ENCODE assay signal across 20 cellular contexts in genomic region chrY:8125907-8126571, GRCh38.
"Had no signal": no experiment of that assay in that cellular context is flagged by ENCODE, and none has a peak within 500 bp of the region (broad histone marks: within the 10 kb centered on the region; RNA-seq: fewer than 3 reads in every experiment).

No MANE protein-coding gene starts in this region.

- H3K9me3 ChIP-seq: esophagus muscularis mucosa, heart left ventricle, left lung had no signal

- H3K9me3 Mint-ChIP-seq: activated naive CD8-positive, alpha-beta T cell treated with anti-CD3 and anti-CD28 coated beads, Interleukin-2, amount 50 U/mL, for 24 hours; memory B cell; nephron progenitor cell; stimulated activated naive CD8-positive, alpha-beta T cell treated with anti-CD3 and anti-CD28 coated beads, Interleukin-15, amount 100 ng/mL, for 72 hours; T-helper 1 cell treated with Interleukin-12 subunit alpha and Interleukin-12 subunit beta and Interleukin-4 antibody, amounts not matched to agents 30 μg/mL and 1 μg/mL, for 36 hours; WTC11 had no signal

- H3K27ac Mint-ChIP-seq: activated CD8-positive, alpha-beta T cell treated with anti-CD3 and anti-CD28 coated beads, Interleukin-2, amount 10 ng/mL, durations not matched to agents 7 days and 5 days; activated naive CD8-positive, alpha-beta T cell treated with anti-CD3 and anti-CD28 coated beads, Interleukin-2, amount 50 U/mL, for 24 hours; effector memory CD8-positive, alpha-beta T cell; memory B cell; nephron progenitor cell; stimulated activated naive CD8-positive, alpha-beta T cell treated with anti-CD3 and anti-CD28 coated beads, Interleukin-15, amount 100 ng/mL, for 72 hours; T-helper 1 cell treated with Interleukin-12 subunit alpha and Interleukin-12 subunit beta and Interleukin-4 antibody, amounts not matched to agents 30 μg/mL and 1 μg/mL, for 36 hours; WTC11 had no signal

- H3K4me3 ChIP-seq: esophagus muscularis mucosa, heart left ventricle, left lung had no signal

- H3K27me3 ChIP-seq: esophagus muscularis mucosa, heart left ventricle, left lung had no signal

- H3K4me3 Mint-ChIP-seq: activated CD8-positive, alpha-beta T cell treated with anti-CD3 and anti-CD28 coated beads, Interleukin-2, amount 10 ng/mL, durations not matched to agents 7 days and 5 days; activated naive CD8-positive, alpha-beta T cell treated with anti-CD3 and anti-CD28 coated beads, Interleukin-2, amount 50 U/mL, for 24 hours; effector memory CD8-positive, alpha-beta T cell; memory B cell; nephron progenitor cell; stimulated activated naive CD8-positive, alpha-beta T cell treated with anti-CD3 and anti-CD28 coated beads, Interleukin-15, amount 100 ng/mL, for 72 hours; T-helper 1 cell treated with Interleukin-12 subunit alpha and Interleukin-12 subunit beta and Interleukin-4 antibody, amounts not matched to agents 30 μg/mL and 1 μg/mL, for 36 hours; WTC11 had no signal

- DNase-seq: activated CD4-positive, alpha-beta T cell treated with anti-CD3 and anti-CD28 coated beads for 48 hours; activated CD8-positive, alpha-beta T cell treated with anti-CD3 and anti-CD28 coated beads, Interleukin-2, amount 10 ng/mL, durations not matched to agents 7 days and 5 days; activated naive CD4-positive, alpha-beta T cell treated with Interleukin-2 at 50 U/mL for 16 hours; activated naive CD8-positive, alpha-beta T cell treated with anti-CD3 and anti-CD28 coated beads, Interleukin-2, amount 50 U/mL, for 24 hours; central memory CD4-positive, alpha-beta T cell; cortex of kidney; effector memory CD8-positive, alpha-beta T cell; foreskin melanocyte; heart left ventricle; islet precursor cell; left lung; nephron progenitor cell; stimulated activated CD4-positive, alpha-beta T cell treated with anti-CD3 and anti-CD28 coated beads, Interleukin-15, amount 100 ng/mL, for 24 hours; stimulated activated CD4-positive, alpha-beta T cell treated with anti-CD3 and anti-CD28 coated beads, Interleukin-4, amount 100 ng/mL, for 4 hours; stimulated activated naive CD8-positive, alpha-beta T cell treated with anti-CD3 and anti-CD28 coated beads, Interleukin-15, amount 100 ng/mL, for 72 hours had no signal

- H3K27me3 Mint-ChIP-seq: activated naive CD8-positive, alpha-beta T cell treated with anti-CD3 and anti-CD28 coated beads, Interleukin-2, amount 50 U/mL, for 24 hours; effector memory CD8-positive, alpha-beta T cell; memory B cell; stimulated activated naive CD8-positive, alpha-beta T cell treated with anti-CD3 and anti-CD28 coated beads, Interleukin-15, amount 100 ng/mL, for 72 hours had no signal

- H3K4me1 ChIP-seq: esophagus muscularis mucosa, heart left ventricle, left lung had no signal

- FAIRE-seq: urothelium cell line had no signal

- H3K27ac ChIP-seq: esophagus muscularis mucosa, heart left ventricle, left lung had no signal

- ATAC-seq: activated CD8-positive, alpha-beta T cell treated with anti-CD3 and anti-CD28 coated beads, Interleukin-2, amount 10 ng/mL, durations not matched to agents 7 days and 5 days; activated naive CD8-positive, alpha-beta T cell treated with anti-CD3 and anti-CD28 coated beads, Interleukin-2, amount 50 U/mL, for 24 hours; effector memory CD8-positive, alpha-beta T cell; heart left ventricle; left lung; stimulated activated naive CD8-positive, alpha-beta T cell treated with anti-CD3 and anti-CD28 coated beads, Interleukin-15, amount 100 ng/mL, for 72 hours; WTC11 had no signal

- H3K36me3 Mint-ChIP-seq: memory B cell, WTC11 had no signal

- H3K4me1 Mint-ChIP-seq: activated naive CD8-positive, alpha-beta T cell treated with anti-CD3 and anti-CD28 coated beads, Interleukin-2, amount 50 U/mL, for 24 hours; memory B cell; nephron progenitor cell; stimulated activated naive CD8-positive, alpha-beta T cell treated with anti-CD3 and anti-CD28 coated beads, Interleukin-15, amount 100 ng/mL, for 72 hours; WTC11 had no signal

- H3K36me3 ChIP-seq: esophagus muscularis mucosa, heart left ventricle, left lung had no signal
